In genomic region chrX:152959626-152960025, GRCh38 we compare ENCODE assay signal across 16 cellular contexts. TPM values are rescaled to one million over a fixed set of nuclear protein-coding genes. Genes with fewer than 3 reads are reported as not detected.
"Had no signal": no experiment of that assay in that cellular context is flagged by ENCODE, and none has a peak within 500 bp of the region (broad histone marks: within the 10 kb centered on the region; RNA-seq: fewer than 3 reads in every experiment).

No MANE protein-coding gene starts in this region.

- H3K36me3 Mint-ChIP-seq: activated CD4-positive, alpha-beta memory T cell treated with anti-CD3 and anti-CD28 coated beads for 36 hours had no signal

- H3K27me3 ChIP-seq: brain microvascular endothelial cell, foreskin keratinocyte, testis had no signal

- H3K4me3 ChIP-seq: testis had no signal

- FAIRE-seq: TTC549 had no signal

- H3K9me3 Mint-ChIP-seq: activated CD4-positive, alpha-beta memory T cell treated with anti-CD3 and anti-CD28 coated beads for 36 hours; stimulated activated naive CD8-positive, alpha-beta T cell treated with anti-CD3 and anti-CD28 coated beads, Interleukin-15, amount 100 ng/mL, for 72 hours had no signal

- H3K27ac Mint-ChIP-seq: nephron progenitor cell had no signal

- DNase-seq: activated CD4-positive, alpha-beta memory T cell treated with anti-CD3 and anti-CD28 coated beads for 36 hours; activated naive CD4-positive, alpha-beta T cell treated with anti-CD3 and anti-CD28 coated beads, Interleukin-2, amount 50 U/mL, for 16 hours; brain microvascular endothelial cell; dermis blood vessel endothelial cell; right lobe of liver; stimulated activated CD4-positive, alpha-beta T cell treated with anti-CD3 and anti-CD28 coated beads, Interleukin-4, amount 100 ng/mL, for 1 hour; testis had no signal

- H3K4me1 ChIP-seq: foreskin keratinocyte, psoas muscle, right lobe of liver, testis had no signal

- H3K9me3 ChIP-seq: psoas muscle, right lobe of liver, testis had no signal

- H3K4me3 Mint-ChIP-seq: activated CD4-positive, alpha-beta memory T cell treated with anti-CD3 and anti-CD28 coated beads for 36 hours had no signal

- H3K27ac ChIP-seq: brain microvascular endothelial cell, foreskin keratinocyte, psoas muscle, right lobe of liver, testis had no signal

- H3K36me3 ChIP-seq: brain microvascular endothelial cell, right lobe of liver had no signal

- H3K27me3 Mint-ChIP-seq: activated CD4-positive, alpha-beta memory T cell treated with anti-CD3 and anti-CD28 coated beads for 36 hours; stimulated activated naive CD8-positive, alpha-beta T cell treated with anti-CD3 and anti-CD28 coated beads, Interleukin-15, amount 100 ng/mL, for 72 hours had no signal

RNA-seq across cellular contexts. Expression of gene PNMA5, which starts 34.3 kb away (rescaled TPM):
- total RNA-seq: dermis blood vessel endothelial cell, foreskin keratinocyte, left lobe of liver, osteoblast, psoas muscle, right lobe of liver, ureter had no signal
- polyA plus RNA-seq: esophagus, foreskin keratinocyte, psoas muscle had no signal
